ENCODE assay signal across 21 cellular contexts in genomic region chr6:15456422-15456821, GRCh38.
"Had no signal": no experiment of that assay in that cellular context is flagged by ENCODE, and none has a peak within 500 bp of the region (broad histone marks: within the 10 kb centered on the region; RNA-seq: fewer than 3 reads in every experiment).

No MANE protein-coding gene starts in this region.

- DNase-seq: activated CD4-positive, alpha-beta T cell treated with anti-CD3 and anti-CD28 coated beads for 36 hours; activated CD4-positive, alpha-beta T cell treated with anti-CD3 and anti-CD28 coated beads, Interleukin-2, amount 50 U/mL, for 48 hours; activated naive CD8-positive, alpha-beta T cell treated with anti-CD3 and anti-CD28 coated beads for 36 hours; activated T-cell treated with anti-CD3 and anti-CD28 coated beads for 4 hours; amygdala; body of pancreas; foreskin fibroblast; kidney; nucleus accumbens; stimulated activated CD4-positive, alpha-beta T cell treated with anti-CD3 and anti-CD28 coated beads, Interleukin-1b, Interleukin-23, amount 100 ng/mL, for 48 hours; stimulated activated CD8-positive, alpha-beta memory T cell treated with anti-CD3 and anti-CD28 coated beads, Interleukin-4, amount 100 ng/mL, for 48 hours; stimulated activated naive CD4-positive, alpha-beta T cell; tibial artery had no signal

- H3K4me2 ChIP-seq: hepatocyte had no signal

- H3K4me1 ChIP-seq: body of pancreas had no signal

- ATAC-seq: activated CD4-positive, alpha-beta T cell treated with anti-CD3 and anti-CD28 coated beads for 36 hours; left lobe of liver; WTC11 had no signal

- H2AFZ ChIP-seq: hepatocyte had no signal

- H3K27ac ChIP-seq: hepatocyte, tibial artery had no signal

- H3K27me3 Mint-ChIP-seq: activated CD4-positive, alpha-beta T cell treated with anti-CD3 and anti-CD28 coated beads for 36 hours; activated naive CD8-positive, alpha-beta T cell treated with anti-CD3 and anti-CD28 coated beads for 36 hours had no signal

- H3K27me3 ChIP-seq: body of pancreas, hepatocyte, tibial artery had no signal

- H3K4me3 Mint-ChIP-seq: activated CD4-positive, alpha-beta T cell treated with anti-CD3 and anti-CD28 coated beads for 36 hours; activated naive CD8-positive, alpha-beta T cell treated with anti-CD3 and anti-CD28 coated beads for 36 hours; endodermal cell; mesothelial cell of epicardium; nephron; T-helper 2 cell treated with Interferon-gamma antibody and Interleukin-4, amounts not matched to agents 5 μg/mL and 100 μg/mL, for 36 hours; WTC11 had no signal

- H3K27ac Mint-ChIP-seq: activated CD4-positive, alpha-beta T cell treated with anti-CD3 and anti-CD28 coated beads for 36 hours; activated naive CD8-positive, alpha-beta T cell treated with anti-CD3 and anti-CD28 coated beads for 36 hours; endodermal cell; T-helper 2 cell treated with Interferon-gamma antibody and Interleukin-4, amounts not matched to agents 5 μg/mL and 100 μg/mL, for 36 hours had no signal

- H3K4me3 ChIP-seq: body of pancreas, hepatocyte, lung, tibial artery had no signal

- H3K9me3 Mint-ChIP-seq: activated naive CD8-positive, alpha-beta T cell treated with anti-CD3 and anti-CD28 coated beads for 36 hours; endodermal cell; mesothelial cell of epicardium; nephron; T-helper 2 cell treated with Interferon-gamma antibody and Interleukin-4, amounts not matched to agents 5 μg/mL and 100 μg/mL, for 36 hours; WTC11 had no signal
